ENCODE assay signal across 8 cellular contexts in genomic region chr14:21071225-21072041, GRCh38. TPM values are rescaled to one million over a fixed set of nuclear protein-coding genes. Genes with fewer than 3 reads are reported as not detected.
DNase-seq lines count a peak whose midpoint lies in the region; ATAC-seq, FAIRE-seq and TF ChIP-seq lines count a peak whose summit lies in the region.

No MANE protein-coding gene starts in this region.

- H3K27me3 ChIP-seq in bronchial epithelial cell (ENCODE audit: control insufficient read depth, insufficient read depth, low read length), result peaks cover 5% of the 10 kb centered on the region

- H3K4me3 ChIP-seq in SK-N-MC, result peak overlapping the region; percentile 96
- peak overlapping the region; percentile 63 for H3K4me3 ChIP-seq in bronchial epithelial cell (ENCODE audit: low read depth, low read length)

- no peak for DNase-seq in activated CD4-positive, CD25-positive, alpha-beta regulatory T cell treated with anti-CD3 and anti-CD28 coated beads, Interleukin-2, amount 50 U/mL, for 72 hours
- DNase-seq in NCI-H1048 (lab: John Stamatoyannopoulos, UW) (peak; percentile 16), SK-N-MC (ENCODE audit: low read depth, low spot score) (no peak), bronchial epithelial cell (ENCODE audit: low read depth) (peak; percentile 38), iPS-NIHi11 (ENCODE audit: low spot score) (peak; percentile 90), sciatic nerve (ENCODE audit: low spot score) (peak; percentile 93)

- no peaks in the 10 kb centered on the region for H3K9me3 ChIP-seq in SK-N-MC (ENCODE audit: low read depth, low read length)

- no peak for FAIRE-seq in bronchial epithelial cell (lab: Jason Lieb, UNC)

- ATAC-seq in activated CD4-positive, CD25-positive, alpha-beta regulatory T cell treated with anti-CD3 and anti-CD28 coated beads, Interleukin-2, amount 50 U/mL, for 24 hours, result peak; percentile 55 to 65
- ATAC-seq in HG02588 (IDR thresholded peaks at IDR 0.05; ENCODE audit: unreplicated experiment) (peak; percentile 72), sciatic nerve (peak; percentile 87)

- H3K36me3 ChIP-seq in SK-N-MC (ENCODE audit: insufficient read depth, low read length), result peaks cover 24% of the 10 kb centered on the region
- no peaks in the 10 kb centered on the region for H3K36me3 ChIP-seq in bronchial epithelial cell (ENCODE audit: control insufficient read depth, insufficient read depth, low read length)

- intact Hi-C loops in sciatic nerve (cut with DNase I), result no loop called here

- no peak for TF ChIP-seq CTCF in bronchial epithelial cell (IDR thresholded peaks at IDR 0.05; ENCODE audit: insufficient read depth, low read length, severe bottlenecking)

- peak overlapping the region; percentile 90 for H3K9ac ChIP-seq in SK-N-MC (ENCODE audit: insufficient read length)

- peak overlapping the region; percentile 97 for H3K27ac ChIP-seq in SK-N-MC

RNA-seq across cellular contexts. Expression of gene ARHGEF40, which starts 1.3 kb away (rescaled TPM):
- total RNA-seq in bronchial epithelial cell (3.3 and 6.8 TPM in 2 replicates), sciatic nerve (91.1 TPM)

RNA-seq across cellular contexts. Expression of gene RNASE8, which starts 13.8 kb away (rescaled TPM):
- total RNA-seq in bronchial epithelial cell (not detected in 2 replicates), sciatic nerve (not detected)

RNA-seq across cellular contexts. Expression of gene ZNF219, which starts 27.0 kb away (rescaled TPM):
- total RNA-seq in bronchial epithelial cell (7.8 and 8.2 TPM in 2 replicates), sciatic nerve (43.2 TPM)

RNA-seq across cellular contexts. Expression of gene RNASE7, which starts 29.3 kb away (rescaled TPM):
- total RNA-seq in bronchial epithelial cell, result 8.2 and 12.1 TPM in 2 replicates
- total RNA-seq in sciatic nerve, result not detected

RNA-seq across cellular contexts. Expression of gene TMEM253, which starts 29.4 kb away (rescaled TPM):
- total RNA-seq in bronchial epithelial cell (under 0.01 and 0.51 TPM in 2 replicates), sciatic nerve (0.62 TPM)

Comparison
In these comparisons a context has a peak if more than half of its experiments do, and no peak if none do; other contexts are left out.
1. DNase-seq: peak in NCI-H1048 (single experiment), bronchial epithelial cell (single experiment), iPS-NIHi11 (single experiment) and sciatic nerve (single experiment); none in activated CD4-positive, CD25-positive, alpha-beta regulatory T cell treated with anti-CD3 and anti-CD28 coated beads, Interleukin-2, amount 50 U/mL, for 72 hours (single experiment) and SK-N-MC (single experiment).
2. RNA of gene ARHGEF40, which starts 1.3 kb away (total RNA-seq): 91.1 TPM in sciatic nerve (single experiment); 3.3 to 6.8 TPM in bronchial epithelial cell; every median in the first group is over 10 times any median in the second.
3. Peak in every context shown above with its lines, with median percentiles within 50 percentile points of each other: ATAC-seq.